Comparison of ENCODE assay signal across 12 cellular contexts in genomic region chr22:25494774-25495173, GRCh38.
A peak's percentile ranks its signal among the peaks of the same experiment; 100 is the strongest.
DNase-seq lines count a peak whose midpoint lies in the region; ATAC-seq and TF ChIP-seq lines count a peak whose summit lies in the region.
"Had no signal": no experiment of that assay in that cellular context is flagged by ENCODE, and none has a peak within 500 bp of the region (broad histone marks: within the 10 kb centered on the region; RNA-seq: fewer than 3 reads in every experiment).

No MANE protein-coding gene starts in this region.

- DNase-seq in NCI-H82 (lab: John Stamatoyannopoulos, UW), result peak; percentile 27
- no peak for DNase-seq in NCI-H82 treated with DMSO at 0.1 percent for 48 hours (lab: John Stamatoyannopoulos, UW; ENCODE audit: unreplicated experiment)
- DNase-seq in NOMO-1 (lab: John Stamatoyannopoulos, UW; ENCODE audit: unreplicated experiment in 2 of 2), result peak; percentile 29 to 61
- peak; percentile 9 for DNase-seq in neural progenitor cell (ENCODE audit: low spot score)
- DNase-seq in tibial artery, result no peak
- DNase-seq in stimulated activated CD8-positive, alpha-beta memory T cell treated with anti-CD3 and anti-CD28 coated beads, Interleukin-4, amount 100 ng/mL, for 48 hours, result no peak
- DNase-seq in activated gamma-delta T cell treated with Interleukin-2 at 50 U/mL for 16 hours, result no peak
- DNase-seq: HCEC 1CT; NK-92 treated with Interleukin-12 subunit alpha and Interleukin-12 subunit beta, amount 100 ng/mL, for 24 hours; stimulated activated CD4-positive, alpha-beta T cell treated with anti-CD3 and anti-CD28 coated beads, Interleukin-2, amount 100 ng/mL, for 24 hours had no signal

- intact Hi-C loops in tibial artery (cut with DNase I; ENCODE audit: low total_unique reads), result no loop called here

- no peaks in the 10 kb centered on the region for H3F3A ChIP-seq in neural progenitor cell (ENCODE audit: low read depth)

- H3K79me2 ChIP-seq in neural progenitor cell (ENCODE audit: low read depth), result no peaks in the 10 kb centered on the region

- H4K20me1 ChIP-seq in neural progenitor cell (ENCODE audit: low read depth), result no peaks in the 10 kb centered on the region

- H3K4me3 ChIP-seq in neural progenitor cell, result no peak overlapping the region
- H3K4me3 ChIP-seq in tibial artery, result no peak overlapping the region

- no peak overlapping the region for H2AFZ ChIP-seq in neural progenitor cell (replicated peaks)

- no peak overlapping the region for H3K27ac Mint-ChIP-seq in neural progenitor cell

- ATAC-seq in HG02798 (IDR thresholded peaks at IDR 0.05; ENCODE audit: poor library complexity, unreplicated experiment), result peak; percentile 74

- H3K27me3 Mint-ChIP-seq in neural progenitor cell (ENCODE audit: insufficient read depth, low read depth), result peaks cover 3% of the 10 kb centered on the region

- no peak overlapping the region for H3K4me3 Mint-ChIP-seq in neural progenitor cell

- H3K4me1 ChIP-seq in neural progenitor cell (no peaks in the 10 kb centered on the region), tibial artery (peaks cover 0 to 3% (median 0%) of the 10 kb centered on the region in 4 donors)

- TF ChIP-seq CTCF in neural progenitor cell (IDR thresholded peaks at IDR 0.05), result no peak
- TF ChIP-seq CTCF in tibial artery (IDR thresholded peaks at IDR 0.05), result no peak

- H3K9me3 ChIP-seq in neural progenitor cell (ENCODE audit: low read depth) (no peaks in the 10 kb centered on the region), tibial artery (no peaks in the 10 kb centered on the region)
- H3K9me3 ChIP-seq: neutrophil had no signal

- peaks cover 7% of the 10 kb centered on the region for H3K4me1 Mint-ChIP-seq in neural progenitor cell

- no peak overlapping the region for H3K4me2 ChIP-seq in neural progenitor cell

- H3K27me3 ChIP-seq in neural progenitor cell, result no peaks in the 10 kb centered on the region
- no peaks in the 10 kb centered on the region for H3K27me3 ChIP-seq in tibial artery

- no peak overlapping the region for H3K9ac ChIP-seq in neural progenitor cell

- no peak overlapping the region for H3K27ac ChIP-seq in neural progenitor cell
- no peak overlapping the region for H3K27ac ChIP-seq in tibial artery
- H3K27ac ChIP-seq: neutrophil had no signal

- H3K36me3 Mint-ChIP-seq in neural progenitor cell, result peaks cover 18% of the 10 kb centered on the region

- H3K36me3 ChIP-seq in neural progenitor cell (no peaks in the 10 kb centered on the region), tibial artery (no peaks in the 10 kb centered on the region)
- H3K36me3 ChIP-seq: neutrophil had no signal

- no peaks in the 10 kb centered on the region for H3K9me3 Mint-ChIP-seq in neural progenitor cell

Comparison
In these comparisons a context has a peak if more than half of its experiments do, and no peak if none do; other contexts are left out.
1. DNase-seq: peak in NCI-H82 (single experiment), NOMO-1 (2 of 2) and neural progenitor cell (single experiment); none in NCI-H82 treated with DMSO at 0.1 percent for 48 hours (single experiment), tibial artery (0 of 2), stimulated activated CD8-positive, alpha-beta memory T cell treated with anti-CD3 and anti-CD28 coated beads, Interleukin-4, amount 100 ng/mL, for 48 hours (single experiment) and activated gamma-delta T cell treated with Interleukin-2 at 50 U/mL for 16 hours (single experiment).